11 cellular contexts compared by ENCODE assay signal in genomic region chr20:33679758-33680485, GRCh38. TPM values are rescaled to one million over a fixed set of nuclear protein-coding genes. Genes with fewer than 3 reads are reported as not detected.
A peak's percentile ranks its signal among the peaks of the same experiment; 100 is the strongest.
DNase-seq lines count a peak whose midpoint lies in the region; ATAC-seq and TF ChIP-seq lines count a peak whose summit lies in the region.
"Had no signal": no experiment of that assay in that cellular context is flagged by ENCODE, and none has a peak within 500 bp of the region (broad histone marks: within the 10 kb centered on the region; RNA-seq: fewer than 3 reads in every experiment).

No MANE protein-coding gene starts in this region.

- H3K27ac ChIP-seq in dorsolateral prefrontal cortex (no peak overlapping the region), upper lobe of right lung (no peak overlapping the region)
- H3K27ac ChIP-seq: colonic mucosa had no signal

- no peak for TF ChIP-seq CTCF in dorsolateral prefrontal cortex (IDR thresholded peaks at IDR 0.05 in 54 of 56, conservative IDR thresholded peaks at IDR 0.05 in 2 of 56; ENCODE audit: low read depth in 1 of 56, partially characterized antibody in 56 of 56)
- TF ChIP-seq CTCF in upper lobe of right lung (IDR thresholded peaks at IDR 0.05): no peak

- peak; percentile 54 for DNase-seq in stimulated activated CD4-positive, alpha-beta T cell treated with anti-CD3 and anti-CD28 coated beads, Interleukin-15, amount 100 ng/mL, for 24 hours
- no peak for DNase-seq in stimulated activated CD4-positive, alpha-beta T cell treated with anti-CD3 and anti-CD28 coated beads, Interleukin-4, amount 100 ng/mL, for 4 hours
- peak; percentile 79 for DNase-seq in activated effector memory CD4-positive, alpha-beta T cell treated with anti-CD3 and anti-CD28 coated beads, Interleukin-2, amount 50 U/mL, for 16 hours
- DNase-seq in dorsolateral prefrontal cortex: no peak
- no peak for DNase-seq in upper lobe of right lung
- DNase-seq in mesenteric fat pad (ENCODE audit: low spot score): no peak
- DNase-seq in KBM-7: no peak
- DNase-seq: colonic mucosa, NCI-H187 had no signal

- peaks cover 14% of the 10 kb centered on the region for H3K4me1 ChIP-seq in upper lobe of right lung

- H3K4me3 ChIP-seq in dorsolateral prefrontal cortex (no peak overlapping the region), upper lobe of right lung (no peak overlapping the region)
- H3K4me3 ChIP-seq: colonic mucosa had no signal

- H3K36me3 ChIP-seq in upper lobe of right lung: no peaks in the 10 kb centered on the region
- H3K36me3 ChIP-seq: colonic mucosa had no signal

- no peaks in the 10 kb centered on the region for H3K9me3 ChIP-seq in upper lobe of right lung
- H3K9me3 ChIP-seq: colonic mucosa had no signal

- intact Hi-C loops in dorsolateral prefrontal cortex (cut with DNase I): loop anchor here (10.0 kb wide), 2 partner anchors 125 to 1315 kb away; no protein-coding TSS in a partner anchor
- intact Hi-C loops in upper lobe of right lung (cut with DNase I): no loop called here

- in situ Hi-C loops in KBM-7 (cut with MboI; ENCODE audit: low pct_unique_long_range_greater_than_20kb, low sequenced_read_pairs): no loop called here

- H3K27me3 ChIP-seq in dorsolateral prefrontal cortex (no peaks in the 10 kb centered on the region), upper lobe of right lung (no peaks in the 10 kb centered on the region)
- H3K27me3 ChIP-seq: colonic mucosa had no signal

- ATAC-seq in HG03175 (IDR thresholded peaks at IDR 0.05; ENCODE audit: unreplicated experiment) (peak; percentile 70), upper lobe of right lung (no peak)

RNA-seq across cellular contexts. Expression of gene NECAB3, which starts 5.7 kb away (rescaled TPM):
- total RNA-seq in dorsolateral prefrontal cortex: 100 to 1,000 TPM in 2 of 120 experiments, 10 to 100 TPM in 118; 40.0 to 107 (median 69.5) TPM
- total RNA-seq in upper lobe of right lung: 56.2 TPM
- total RNA-seq in mesenteric fat pad: 22.5 TPM

RNA-seq across cellular contexts. Expression of gene E2F1, which starts 6.3 kb away (rescaled TPM):
- 10 to 100 TPM in 17 of 120 experiments, 1 to 10 TPM in 103; 5.2 to 12.7 (median 8.2) TPM for total RNA-seq in dorsolateral prefrontal cortex
- total RNA-seq in upper lobe of right lung: 2.4 TPM
- 2.3 TPM for total RNA-seq in mesenteric fat pad

RNA-seq across cellular contexts. Expression of gene ACTL10, which starts 13.2 kb away (rescaled TPM):
- total RNA-seq in dorsolateral prefrontal cortex (1 to 10 TPM in 1 of 120 experiments, under 1 TPM in 82, not detected in 37; 0.20 to 1.3 (median 0.39) TPM), upper lobe of right lung (1.3 TPM), mesenteric fat pad (0.93 TPM)
- total RNA-seq: H4 had no signal

RNA-seq across cellular contexts. Expression of gene C20orf144, which starts 17.8 kb away (rescaled TPM):
- total RNA-seq in dorsolateral prefrontal cortex (under 1 TPM in 34 of 120 experiments, not detected in 86; 0.19 to 0.98 (median 0.29) TPM), upper lobe of right lung (0.23 TPM), mesenteric fat pad (not detected)
- total RNA-seq: H4 had no signal

RNA-seq across cellular contexts. Expression of gene PXMP4, which starts 40.2 kb away (rescaled TPM):
- total RNA-seq in dorsolateral prefrontal cortex (10 to 100 TPM in 110 of 120 experiments, 1 to 10 TPM in 10; 7.0 to 18.9 (median 12.7) TPM), upper lobe of right lung (35.6 TPM), mesenteric fat pad (7.0 TPM)

Comparison
In these comparisons a context has a peak if more than half of its experiments do, and no peak if none do; other contexts are left out.
1. DNase-seq: peak in stimulated activated CD4-positive, alpha-beta T cell treated with anti-CD3 and anti-CD28 coated beads, Interleukin-15, amount 100 ng/mL, for 24 hours (single experiment) and activated effector memory CD4-positive, alpha-beta T cell treated with anti-CD3 and anti-CD28 coated beads, Interleukin-2, amount 50 U/mL, for 16 hours (single experiment); none in stimulated activated CD4-positive, alpha-beta T cell treated with anti-CD3 and anti-CD28 coated beads, Interleukin-4, amount 100 ng/mL, for 4 hours (0 of 2), dorsolateral prefrontal cortex (0 of 10), upper lobe of right lung (single experiment), mesenteric fat pad (single experiment) and KBM-7 (single experiment).